7 cellular contexts compared by ENCODE assay signal in genomic region chr17:15831182-15831581, GRCh38.
A peak's percentile ranks its signal among the peaks of the same experiment; 100 is the strongest.
DNase-seq lines count a peak whose midpoint lies in the region; ATAC-seq, FAIRE-seq and TF ChIP-seq lines count a peak whose summit lies in the region.
"Not testable (repeated sequence)": the region's sequence is repeated elsewhere in the genome, so short reads cannot be mapped to it uniquely, and the experiment has no call there.

No MANE protein-coding gene starts in this region.

- H3K9me3 Mint-ChIP-seq in activated naive CD4-positive, alpha-beta T cell treated with anti-CD3 and anti-CD28 coated beads for 36 hours, result not testable (repeated sequence)

- peak; percentile 84 for ATAC-seq in GM18505 (IDR thresholded peaks at IDR 0.05; ENCODE audit: unreplicated experiment)
- ATAC-seq in GM19468 (IDR thresholded peaks at IDR 0.05; ENCODE audit: extremely low read depth, unreplicated experiment), result peak; percentile 51
- peak; percentile 86 for ATAC-seq in HG02763 (IDR thresholded peaks at IDR 0.05; ENCODE audit: unreplicated experiment)
- ATAC-seq in HG03442 (IDR thresholded peaks at IDR 0.05; ENCODE audit: unreplicated experiment), result peak; percentile 92

- H3K4me3 Mint-ChIP-seq in activated naive CD4-positive, alpha-beta T cell treated with anti-CD3 and anti-CD28 coated beads for 36 hours, result not testable (repeated sequence)

- DNase-seq in RCC 7860 (ENCODE audit: low spot score) (peak; percentile 59), glomerular visceral epithelial cell (ENCODE audit: extremely low spot score) (peak; percentile 18)
- DNase-seq in activated naive CD4-positive, alpha-beta T cell treated with anti-CD3 and anti-CD28 coated beads for 36 hours, result peak; percentile 44

- not testable (repeated sequence) for TF ChIP-seq POLR2A in GM18505 (IDR thresholded peaks at IDR 0.05; ENCODE audit: borderline replicate concordance, extremely low read depth, insufficient read depth, insufficient read length)

- not testable (repeated sequence) for FAIRE-seq in RCC 7860 (lab: Jason Lieb, UNC)

- not testable (repeated sequence) for H3K36me3 Mint-ChIP-seq in activated naive CD4-positive, alpha-beta T cell treated with anti-CD3 and anti-CD28 coated beads for 36 hours (ENCODE audit: low read depth)

- intact Hi-C loops in activated naive CD4-positive, alpha-beta T cell treated with anti-CD3 and anti-CD28 coated beads for 36 hours (cut with micrococcal nuclease), result loop anchor here (1.0 kb wide), 1 partner anchor 128 kb away; no protein-coding TSS in a partner anchor

- H3K27ac Mint-ChIP-seq in activated naive CD4-positive, alpha-beta T cell treated with anti-CD3 and anti-CD28 coated beads for 36 hours, result not testable (repeated sequence)

- H3K4me1 Mint-ChIP-seq in activated naive CD4-positive, alpha-beta T cell treated with anti-CD3 and anti-CD28 coated beads for 36 hours (ENCODE audit: low read depth), result peaks cover 28% of the 10 kb centered on the region

- not testable (repeated sequence) for H3K27me3 Mint-ChIP-seq in activated naive CD4-positive, alpha-beta T cell treated with anti-CD3 and anti-CD28 coated beads for 36 hours (ENCODE audit: low read depth)

- CTCF ChIA-PET in activated naive CD4-positive, alpha-beta T cell treated with anti-CD3 and anti-CD28 coated beads for 36 hours (lab: Charles Lee), result interaction anchor here (0.6 kb wide), 1 partner anchor 155 kb away, joined by 3 read pairs; no protein-coding TSS in a partner anchor

Comparison
In these comparisons a context has a peak if more than half of its experiments do, and no peak if none do; other contexts are left out.
1. Peak in every context shown above with its lines: DNase-seq and ATAC-seq.